Comparison of ENCODE assay signal across 1 cellular context in genomic region chr5:164013077-164013670, GRCh38.
TF ChIP-seq lines count a peak whose summit lies in the region.

No MANE protein-coding gene starts in this region.

TF ChIP-seq in GM12878, 131 proteins besides CTCF, POLR2A, EP300 and RAD21 (continued from another document):
- TF ChIP-seq, protein P1, sequence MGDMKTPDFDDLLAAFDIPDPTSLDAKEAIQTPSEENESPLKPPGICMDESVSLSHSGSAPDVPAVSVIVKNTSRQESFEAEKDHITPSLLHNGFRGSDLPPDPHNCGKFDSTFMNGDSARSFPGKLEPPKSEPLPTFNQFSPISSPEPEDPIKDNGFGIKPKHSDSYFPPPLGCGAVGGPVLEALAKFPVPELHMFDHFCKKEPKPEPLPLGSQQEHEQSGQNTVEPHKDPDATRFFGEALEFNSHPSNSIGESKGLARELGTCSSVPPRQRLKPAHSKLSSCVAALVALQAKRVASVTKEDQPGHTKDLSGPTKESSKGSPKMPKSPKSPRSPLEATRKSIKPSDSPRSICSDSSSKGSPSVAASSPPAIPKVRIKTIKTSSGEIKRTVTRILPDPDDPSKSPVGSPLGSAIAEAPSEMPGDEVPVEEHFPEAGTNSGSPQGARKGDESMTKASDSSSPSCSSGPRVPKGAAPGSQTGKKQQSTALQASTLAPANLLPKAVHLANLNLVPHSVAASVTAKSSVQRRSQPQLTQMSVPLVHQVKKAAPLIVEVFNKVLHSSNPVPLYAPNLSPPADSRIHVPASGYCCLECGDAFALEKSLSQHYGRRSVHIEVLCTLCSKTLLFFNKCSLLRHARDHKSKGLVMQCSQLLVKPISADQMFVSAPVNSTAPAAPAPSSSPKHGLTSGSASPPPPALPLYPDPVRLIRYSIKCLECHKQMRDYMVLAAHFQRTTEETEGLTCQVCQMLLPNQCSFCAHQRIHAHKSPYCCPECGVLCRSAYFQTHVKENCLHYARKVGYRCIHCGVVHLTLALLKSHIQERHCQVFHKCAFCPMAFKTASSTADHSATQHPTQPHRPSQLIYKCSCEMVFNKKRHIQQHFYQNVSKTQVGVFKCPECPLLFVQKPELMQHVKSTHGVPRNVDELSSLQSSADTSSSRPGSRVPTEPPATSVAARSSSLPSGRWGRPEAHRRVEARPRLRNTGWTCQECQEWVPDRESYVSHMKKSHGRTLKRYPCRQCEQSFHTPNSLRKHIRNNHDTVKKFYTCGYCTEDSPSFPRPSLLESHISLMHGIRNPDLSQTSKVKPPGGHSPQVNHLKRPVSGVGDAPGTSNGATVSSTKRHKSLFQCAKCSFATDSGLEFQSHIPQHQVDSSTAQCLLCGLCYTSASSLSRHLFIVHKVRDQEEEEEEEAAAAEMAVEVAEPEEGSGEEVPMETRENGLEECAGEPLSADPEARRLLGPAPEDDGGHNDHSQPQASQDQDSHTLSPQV (IDR thresholded peaks at IDR 0.05), result peak; percentile 50; the same call in 1 of the 2 replicates
- TF ChIP-seq HDGF (IDR thresholded peaks at IDR 0.05), result no peak
TF ChIP-seq in GM12878: peak in this region for 2.
